In the genomic region with DNA sequence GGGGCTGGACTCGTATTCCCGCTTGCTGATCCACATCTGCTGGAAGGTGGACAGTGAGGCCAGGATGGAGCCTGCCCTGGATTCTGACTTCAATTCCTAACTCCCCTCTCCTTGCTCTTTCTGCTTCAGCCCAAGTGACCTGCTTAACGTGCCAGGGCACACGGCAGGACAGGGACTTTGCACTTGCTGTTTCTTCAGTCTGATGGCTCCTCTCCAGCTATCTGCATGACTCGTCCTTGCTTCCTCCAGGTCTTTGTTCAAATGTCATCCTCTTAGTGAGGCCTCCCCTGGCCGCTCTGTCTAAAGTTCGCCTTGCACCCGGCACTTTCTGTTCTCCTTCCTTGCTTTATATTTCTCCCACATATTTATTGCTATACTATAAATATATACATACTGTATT, we compare ENCODE assay signal across 18 cellular contexts.
DNase-seq lines count a peak whose midpoint lies in the region; ATAC-seq, FAIRE-seq and TF ChIP-seq lines count a peak whose summit lies in the region.
"Had no signal": no experiment of that assay in that cellular context is flagged by ENCODE, and none has a peak within 500 bp of the region (broad histone marks: within the 10 kb centered on the region; RNA-seq: fewer than 3 reads in every experiment).

No MANE protein-coding gene starts in this region.

- WGBS in HepG2 (ENCODE audit: low lambda C conversion rate): 5% methylated on average over 8 of the region's 8 CpGs
- 48% methylated on average over 8 of the region's 8 CpGs for WGBS in right lobe of liver (ENCODE audit: insufficient coverage, low coverage, low lambda C conversion rate, missing lambda C conversion rate)
- 65 to 69% methylated on average over 8 of the region's 8 CpGs for WGBS in testis, 2 donors

- TF ChIP-seq EP300 in HepG2 (IDR thresholded peaks at IDR 0.05; ENCODE audit: low read depth in 2 of 2, low read length in 2 of 2): no peak
- no peak for TF ChIP-seq EP300 in HepG2 (CRISPR knock-in tag; IDR thresholded peaks at IDR 0.05; ENCODE audit: borderline replicate concordance)

- H3K36me3 ChIP-seq in HepG2 (replicated peaks in 1 of 2; ENCODE audit: control insufficient read depth in 1 of 2, insufficient read depth in 2 of 2, low read length in 2 of 2) (no peaks in the 10 kb centered on the region), right lobe of liver (no peaks in the 10 kb centered on the region), Peyer's patch (no peaks in the 10 kb centered on the region), endothelial cell of umbilical vein (ENCODE audit: control insufficient read depth in 2 of 2, extremely low read depth in 1 of 2, insufficient read depth in 2 of 2, low read length in 2 of 2) (no peaks in the 10 kb centered on the region), testis (ENCODE audit: low read depth, missing control alignments) (no peaks in the 10 kb centered on the region), MG63 (peaks cover 3% of the 10 kb centered on the region; the same call in 1 of the 2 replicates)

- H4K20me1 ChIP-seq in HepG2 (ENCODE audit: insufficient read depth, low read length) (no peaks in the 10 kb centered on the region), endothelial cell of umbilical vein (replicated peaks; ENCODE audit: control insufficient read depth, extremely low read depth, insufficient read depth, low read length) (no peaks in the 10 kb centered on the region)

- no peak for DNase-seq in HepG2 (ENCODE audit: low spot score)
- no peak for DNase-seq in right lobe of liver
- DNase-seq in Peyer's patch: peak in 2 of 3 donors; percentile 50 to 61
- no peak for DNase-seq in endothelial cell of umbilical vein (ENCODE audit: low read depth, low spot score)
- peak; percentile 23 for DNase-seq in testis
- DNase-seq in MG63: no peak
- DNase-seq: Caco-2; CD4-positive, alpha-beta T cell; DMS153; DMS79; GF-D8; HCEC 1CT; KG1 had no signal

- TF ChIP-seq CTCF in HepG2 (CRISPR knock-in tag; IDR thresholded peaks at IDR 0.05) (no peak), right lobe of liver (IDR thresholded peaks at IDR 0.05) (no peak), Peyer's patch (IDR thresholded peaks at IDR 0.05) (no peak), endothelial cell of umbilical vein (IDR thresholded peaks at IDR 0.05; ENCODE audit: extremely low read depth in 1 of 2, insufficient read depth in 1 of 2, low read depth in 1 of 2, low read length in 2 of 2) (no peak), testis (IDR thresholded peaks at IDR 0.05) (no peak)

- no peak overlapping the region for H3K4me3 ChIP-seq in HepG2 (replicated peaks in 1 of 3; ENCODE audit: insufficient read depth in 1 of 3, low read depth in 2 of 3, low read length in 3 of 3)
- H3K4me3 ChIP-seq in right lobe of liver: no peak overlapping the region
- no peak overlapping the region for H3K4me3 ChIP-seq in Peyer's patch
- H3K4me3 ChIP-seq in endothelial cell of umbilical vein (replicated peaks in 1 of 3; ENCODE audit: insufficient read depth in 1 of 3, low read depth in 1 of 3, low read length in 3 of 3): no peak overlapping the region
- no peak overlapping the region for H3K4me3 ChIP-seq in testis
- no peak overlapping the region for H3K4me3 ChIP-seq in MG63

- H3K9me1 ChIP-seq in endothelial cell of umbilical vein (replicated peaks; ENCODE audit: control insufficient read depth, extremely low read depth, insufficient read depth, low read length): no peaks in the 10 kb centered on the region

- no peaks in the 10 kb centered on the region for H3K9me3 ChIP-seq in HepG2 (ENCODE audit: low read length)
- H3K9me3 ChIP-seq in right lobe of liver: no peaks in the 10 kb centered on the region
- H3K9me3 ChIP-seq in Peyer's patch: no peaks in the 10 kb centered on the region
- no peaks in the 10 kb centered on the region for H3K9me3 ChIP-seq in endothelial cell of umbilical vein (replicated peaks; ENCODE audit: control insufficient read depth, insufficient read depth, low read length)
- H3K9me3 ChIP-seq in testis: no peaks in the 10 kb centered on the region
- no peaks in the 10 kb centered on the region for H3K9me3 ChIP-seq in MG63
- H3K9me3 ChIP-seq: Caco-2 had no signal

- in situ Hi-C loops in HepG2 (cut with HindIII; ENCODE audit: extremely low pct_ligation_motif_present, low pct_unique_long_range_greater_than_20kb): no loop called here

- CTCF ChIA-PET in HepG2 (lab: Yijun Ruan, JAX; ENCODE audit: low intra/inter-chr PET ratio, low total read pairs) (no interaction called here), endothelial cell of umbilical vein (lab: Charles Lee) (no interaction called here)

- H3K4me2 ChIP-seq in HepG2 (ENCODE audit: low read depth, low read length) (no peak overlapping the region), endothelial cell of umbilical vein (ENCODE audit: insufficient read depth, low read length) (no peak overlapping the region)

- BruUV-seq in HepG2 (replicated peaks; lab: Mats Ljungman, UMichigan) (no TSS peak), endothelial cell of umbilical vein (replicated peaks; lab: Mats Ljungman, UMichigan) (no TSS peak)

- H3K27ac ChIP-seq in HepG2 (ENCODE audit: extremely low read length, insufficient read depth, low read length) (no peak overlapping the region), right lobe of liver (no peak overlapping the region), Peyer's patch (no peak overlapping the region), endothelial cell of umbilical vein (ENCODE audit: insufficient read depth, low read depth, low read length) (no peak overlapping the region), testis (no peak overlapping the region)
- H3K27ac ChIP-seq: 22Rv1, C4-2B had no signal

- intact Hi-C loops in HepG2 (cut with micrococcal nuclease; ENCODE audit: unreplicated experiment) (no loop called here), right lobe of liver (cut with DNase I) (no loop called here), endothelial cell of umbilical vein (cut with micrococcal nuclease) (no loop called here), testis (cut with DNase I; ENCODE audit: low total_unique reads) (no loop called here)

- H3K4me1 ChIP-seq in HepG2 (ENCODE audit: insufficient read depth, low read length) (no peaks in the 10 kb centered on the region), right lobe of liver (no peaks in the 10 kb centered on the region), Peyer's patch (no peaks in the 10 kb centered on the region), endothelial cell of umbilical vein (ENCODE audit: control insufficient read depth, extremely low read depth, insufficient read depth, low read length) (no peaks in the 10 kb centered on the region), testis (no peaks in the 10 kb centered on the region)
- H3K4me1 ChIP-seq: Caco-2 had no signal

- TF ChIP-seq POLR2A in HepG2 (IDR thresholded peaks at IDR 0.05; ENCODE audit: insufficient read depth in 1 of 2, low read depth in 2 of 2, low read length in 2 of 2) (no peak), right lobe of liver (IDR thresholded peaks at IDR 0.05) (no peak), Peyer's patch (IDR thresholded peaks at IDR 0.05) (no peak), endothelial cell of umbilical vein (IDR thresholded peaks at IDR 0.05; ENCODE audit: low read depth, low read length) (no peak), testis (IDR thresholded peaks at IDR 0.05) (no peak)

- H2AFZ ChIP-seq in HepG2 (ENCODE audit: low read length) (no peak overlapping the region), endothelial cell of umbilical vein (ENCODE audit: low read depth, low read length) (no peak overlapping the region)

- dilution Hi-C loops in endothelial cell of umbilical vein (cut with MboI; ENCODE audit: extremely low pct_ligation_motif_present, low sequenced_read_pairs): loop anchor here (25.0 kb wide), 1 partner anchor 489 kb away; a partner anchor contains a TSS

- H3K27me3 ChIP-seq in HepG2 (ENCODE audit: control insufficient read depth in 1 of 2, insufficient read depth in 2 of 2, low read length in 2 of 2): peaks cover 3 to 8% of the 10 kb centered on the region in 2 experiments; a peak in 1 of 5 replicates
- no peaks in the 10 kb centered on the region for H3K27me3 ChIP-seq in right lobe of liver
- H3K27me3 ChIP-seq in Peyer's patch: no peaks in the 10 kb centered on the region
- no peaks in the 10 kb centered on the region for H3K27me3 ChIP-seq in endothelial cell of umbilical vein (ENCODE audit: control insufficient read depth in 2 of 2, insufficient read depth in 2 of 2, low read length in 2 of 2)
- no peaks in the 10 kb centered on the region for H3K27me3 ChIP-seq in testis
- no peaks in the 10 kb centered on the region for H3K27me3 ChIP-seq in MG63

- no peak; the same call in 1 of the 3 replicates for ATAC-seq in HepG2
- no peak for ATAC-seq in right lobe of liver
- no peak for ATAC-seq in GM21526 (IDR thresholded peaks at IDR 0.05; ENCODE audit: low FRiP score, unreplicated experiment)
- ATAC-seq in HG02884 (IDR thresholded peaks at IDR 0.05; ENCODE audit: unreplicated experiment): no peak

- POLR2A ChIA-PET in HepG2 (lab: Yijun Ruan, JAX): no interaction called here
- POLR2A ChIA-PET in endothelial cell of umbilical vein (lab: Charles Lee): no interaction called here

- TF ChIP-seq RAD21 in HepG2 (CRISPR knock-in tag; IDR thresholded peaks at IDR 0.05): no peak

- no peak for FAIRE-seq in HepG2 (lab: Jason Lieb, UNC)
- peak; percentile 12 for FAIRE-seq in endothelial cell of umbilical vein (lab: Jason Lieb, UNC)
- FAIRE-seq: H54 had no signal

- H3K79me2 ChIP-seq in HepG2 (ENCODE audit: insufficient read depth, low read length) (no peaks in the 10 kb centered on the region), endothelial cell of umbilical vein (ENCODE audit: control insufficient read depth, insufficient read depth, low read length) (no peaks in the 10 kb centered on the region)

- H3K9ac ChIP-seq in HepG2 (ENCODE audit: insufficient read depth, low read depth, low read length) (no peak overlapping the region), endothelial cell of umbilical vein (replicated peaks; ENCODE audit: extremely low read depth, insufficient read depth, low read length) (no peak overlapping the region)

TF ChIP-seq in HepG2, 621 proteins besides CTCF, POLR2A, EP300 and RAD21:
- TF ChIP-seq ZSCAN20 (CRISPR knock-in tag; IDR thresholded peaks at IDR 0.05; ENCODE audit: borderline replicate concordance) (no peak), HNF4A (CRISPR knock-in tag; IDR thresholded peaks at IDR 0.05) (0 out of 2 replicates have a peak, but pooled peaks have one; percentile 13)
TF ChIP-seq in HepG2: peak in this region for 1.

TF ChIP-seq in endothelial cell of umbilical vein, 7 proteins besides CTCF, POLR2A, EP300 and RAD21:
- TF ChIP-seq, protein P1, sequence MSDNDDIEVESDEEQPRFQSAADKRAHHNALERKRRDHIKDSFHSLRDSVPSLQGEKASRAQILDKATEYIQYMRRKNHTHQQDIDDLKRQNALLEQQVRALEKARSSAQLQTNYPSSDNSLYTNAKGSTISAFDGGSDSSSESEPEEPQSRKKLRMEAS (IDR thresholded peaks at IDR 0.05; ENCODE audit: insufficient read depth, insufficient read length): no peak
- TF ChIP-seq GATA2 (IDR thresholded peaks at IDR 0.05; ENCODE audit: insufficient read depth, insufficient read length, low read depth, low read length): no peak
- no peak for TF ChIP-seq FOS (IDR thresholded peaks at IDR 0.05; ENCODE audit: borderline replicate concordance, insufficient read depth, low read length)
- TF ChIP-seq POLR2AphosphoS5 (IDR thresholded peaks at IDR 0.05; ENCODE audit: insufficient read depth, low read depth, low read length): no peak

Comparison
In these comparisons a context has a peak if more than half of its experiments do, and no peak if none do; other contexts are left out.
1. DNase-seq: peak in Peyer's patch (2 of 3) and testis (single experiment); none in HepG2 (single experiment), right lobe of liver (0 of 3), endothelial cell of umbilical vein (single experiment) and MG63 (single experiment).